Comparison of ENCODE assay signal across 17 cellular contexts in the genomic region with DNA sequence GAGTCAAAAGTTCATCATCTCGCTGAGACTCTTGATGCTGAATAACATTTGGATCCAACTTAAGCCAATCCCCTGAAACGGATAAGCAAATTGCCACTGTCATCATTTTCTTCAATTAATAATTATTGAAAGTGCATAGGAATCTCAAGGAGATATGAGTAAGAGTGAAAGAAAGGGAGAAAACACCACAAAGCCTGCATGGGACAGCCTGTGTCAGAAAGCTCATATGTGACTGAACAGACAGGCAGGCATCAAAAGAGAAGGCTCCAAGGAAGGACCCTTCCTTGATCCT. TPM values are rescaled to one million over a fixed set of nuclear protein-coding genes. Genes with fewer than 3 reads are reported as not detected.
DNase-seq lines count a peak whose midpoint lies in the region; ATAC-seq and TF ChIP-seq lines count a peak whose summit lies in the region.
"Had no signal": no experiment of that assay in that cellular context is flagged by ENCODE, and none has a peak within 500 bp of the region (broad histone marks: within the 10 kb centered on the region; RNA-seq: fewer than 3 reads in every experiment).

No MANE protein-coding gene starts in this region.

- no peak overlapping the region for H2BK20ac ChIP-seq in IMR-90 (ENCODE audit: low read depth, low read length)

- H3K4me1 Mint-ChIP-seq in central memory CD8-positive, alpha-beta T cell: peaks cover 88% of the 10 kb centered on the region
- peaks cover 78% of the 10 kb centered on the region for H3K4me1 Mint-ChIP-seq in stimulated activated effector memory CD8-positive, alpha-beta T cell treated with anti-CD3 and anti-CD28 coated beads, Interleukin-12 subunit alpha, Interleukin-12 subunit beta, amount 100 ng/mL, for 72 hours

- intact Hi-C loops in IMR-90 (cut with micrococcal nuclease): no loop called here

- H3K9me3 ChIP-seq in IMR-90 (ENCODE audit: control insufficient read depth, insufficient read depth, low read length) (no peaks in the 10 kb centered on the region), mucosa of rectum (ENCODE audit: control insufficient read depth in 2 of 2, low read length in 2 of 2) (no peaks in the 10 kb centered on the region)
- H3K9me3 ChIP-seq: heart right ventricle had no signal

- H3K79me1 ChIP-seq in IMR-90 (ENCODE audit: low read depth in 1 of 2, low read length in 2 of 2): peaks cover 35 to 79% of the 10 kb centered on the region in 2 experiments

- no peaks in the 10 kb centered on the region for H3K9me3 Mint-ChIP-seq in central memory CD8-positive, alpha-beta T cell
- H3K9me3 Mint-ChIP-seq in stimulated activated effector memory CD8-positive, alpha-beta T cell treated with anti-CD3 and anti-CD28 coated beads, Interleukin-12 subunit alpha, Interleukin-12 subunit beta, amount 100 ng/mL, for 72 hours: no peaks in the 10 kb centered on the region
- H3K9me3 Mint-ChIP-seq: stimulated activated naive CD8-positive, alpha-beta T cell treated with anti-CD3 and anti-CD28 coated beads, Interleukin-15, Interleukin-2, amounts not matched to agents 100 ng/mL and 50 ng/mL, for 24 hours had no signal

- no peak overlapping the region for H4K91ac ChIP-seq in IMR-90 (ENCODE audit: insufficient read depth, low read depth, low read length)

- H4K5ac ChIP-seq in IMR-90 (ENCODE audit: low read depth, low read length): no peak overlapping the region

- H3K27me3 ChIP-seq in IMR-90 (ENCODE audit: control insufficient read depth, insufficient read depth, low read length) (no peaks in the 10 kb centered on the region), mucosa of rectum (ENCODE audit: control insufficient read depth in 2 of 2, insufficient read depth in 2 of 2, low read length in 2 of 2) (no peaks in the 10 kb centered on the region)
- H3K27me3 ChIP-seq: heart right ventricle had no signal

- POLR2A ChIA-PET in IMR-90 (lab: Charles Lee; ENCODE audit: unreplicated experiment): interaction anchor here (0.6 kb wide), 1 partner anchor 14 kb away, joined by 3 read pairs; no protein-coding TSS in a partner anchor

- TF ChIP-seq POLR2A in IMR-90 (IDR thresholded peaks at IDR 0.05; ENCODE audit: low read depth, low read length): no peak

- H3K36me3 ChIP-seq in IMR-90 (ENCODE audit: control insufficient read depth, insufficient read depth, low read length): peaks cover 16% of the 10 kb centered on the region
- H3K36me3 ChIP-seq in mucosa of rectum (ENCODE audit: control insufficient read depth in 2 of 2, insufficient read depth in 2 of 2, low read length in 2 of 2): peaks cover 5 to 10% of the 10 kb centered on the region in 2 donors

- no peak overlapping the region for H2AK9ac ChIP-seq in IMR-90 (replicated peaks; ENCODE audit: low read depth, low read length, poor library complexity)

- no peak for TF ChIP-seq CTCF in IMR-90 (conservative IDR thresholded peaks at IDR 0.05; ENCODE audit: low read depth, low read length)

- peak overlapping the region; percentile 73 for H2AK5ac ChIP-seq in IMR-90 (ENCODE audit: low read depth, low read length)

- 0 out of 4 replicates have a peak overlapping the region, but pooled peaks of 1 of the 2 experiments have one; percentile 4 for H4K8ac ChIP-seq in IMR-90 (ENCODE audit: low read depth in 2 of 2, low read length in 2 of 2)

- H3K4ac ChIP-seq in IMR-90 (ENCODE audit: low read depth, low read length): 0 out of 2 replicates have a peak overlapping the region, but pooled peaks have one; percentile 6

- H3K14ac ChIP-seq in IMR-90 (replicated peaks; ENCODE audit: low read depth, low read length): no peak overlapping the region

- 0 out of 2 replicates have a peak overlapping the region, but pooled peaks have one; percentile 1 for H2BK120ac ChIP-seq in IMR-90 (ENCODE audit: low read depth, low read length)

- no CpG with 5 or more reads among the region's 2 CpGs for WGBS in IMR-90 (ENCODE audit: extremely low coverage in 2 of 2, insufficient read length in 1 of 2), 2 experiments

- peaks cover 27% of the 10 kb centered on the region for H3K9me1 ChIP-seq in IMR-90 (ENCODE audit: insufficient read depth, low read length)

- H3K9ac ChIP-seq in IMR-90 (ENCODE audit: low read depth, low read length) (no peak overlapping the region), mucosa of rectum (ENCODE audit: low read depth in 1 of 2, low read length in 2 of 2) (no peak overlapping the region)

- H3K4me3 ChIP-seq in IMR-90 (ENCODE audit: insufficient read depth, low read depth, low read length) (no peak overlapping the region), mucosa of rectum (ENCODE audit: low read length in 2 of 2) (no peak overlapping the region)

- TF ChIP-seq RAD21 in IMR-90 (IDR thresholded peaks at IDR 0.05; ENCODE audit: low read length): no peak

- CTCF ChIA-PET in IMR-90 (lab: Yijun Ruan, JAX): interaction anchor here (0.5 kb wide), 1 partner anchor 423 kb away, joined by 3 read pairs; no protein-coding TSS in a partner anchor

- dilution Hi-C loops in IMR-90 (cut with HindIII; ENCODE audit: low sequenced_read_pairs, unreplicated experiment): no loop called here

- H3K4me3 Mint-ChIP-seq in central memory CD8-positive, alpha-beta T cell: peak overlapping the region; percentile 31
- H3K4me3 Mint-ChIP-seq in stimulated activated effector memory CD8-positive, alpha-beta T cell treated with anti-CD3 and anti-CD28 coated beads, Interleukin-12 subunit alpha, Interleukin-12 subunit beta, amount 100 ng/mL, for 72 hours: peak overlapping the region; percentile 48
- H3K4me3 Mint-ChIP-seq: stimulated activated naive CD8-positive, alpha-beta T cell treated with anti-CD3 and anti-CD28 coated beads, Interleukin-15, Interleukin-2, amounts not matched to agents 100 ng/mL and 50 ng/mL, for 24 hours had no signal

- BruUV-seq in IMR-90 (replicated peaks; lab: Mats Ljungman, UMichigan): no TSS peak

- no peak for DNase-seq in IMR-90
- no peak for DNase-seq in central memory CD8-positive, alpha-beta T cell (ENCODE audit: low spot score in 2 of 2)
- no peak for DNase-seq in stimulated activated effector memory CD8-positive, alpha-beta T cell treated with anti-CD3 and anti-CD28 coated beads, Interleukin-12 subunit alpha, Interleukin-12 subunit beta, amount 100 ng/mL, for 72 hours (ENCODE audit: low spot score in 2 of 2)
- DNase-seq in NCI-H1092 treated with DMSO at 0.1 percent for 48 hours (lab: John Stamatoyannopoulos, UW): no peak
- no peak for DNase-seq in NCI-H526 treated with DMSO at 0.1 percent for 48 hours (lab: John Stamatoyannopoulos, UW)
- DNase-seq: activated CD8-positive, alpha-beta memory T cell treated with anti-CD3 and anti-CD28 coated beads for 24 hours; anterior cingulate cortex; GF-D8; heart right ventricle; islet precursor cell; NCI-H2171; nucleus accumbens; stimulated activated CD4-positive, alpha-beta T cell treated with anti-CD3 and anti-CD28 coated beads, Interleukin-15, amount 100 ng/mL, for 24 hours had no signal

- H3K27me3 Mint-ChIP-seq in central memory CD8-positive, alpha-beta T cell: no peaks in the 10 kb centered on the region
- H3K27me3 Mint-ChIP-seq: stimulated activated naive CD8-positive, alpha-beta T cell treated with anti-CD3 and anti-CD28 coated beads, Interleukin-15, Interleukin-2, amounts not matched to agents 100 ng/mL and 50 ng/mL, for 24 hours had no signal

- ATAC-seq in IMR-90 (ENCODE audit: low read depth): no peak
- no peak for ATAC-seq in central memory CD8-positive, alpha-beta T cell (replicated peaks; ENCODE audit: extremely low read depth, poor library complexity, severe bottlenecking)
- no peak for ATAC-seq in stimulated activated effector memory CD8-positive, alpha-beta T cell treated with anti-CD3 and anti-CD28 coated beads, Interleukin-12 subunit alpha, Interleukin-12 subunit beta, amount 100 ng/mL, for 72 hours
- ATAC-seq in HG03469 (IDR thresholded peaks at IDR 0.05; ENCODE audit: unreplicated experiment): no peak

- H3K36me3 Mint-ChIP-seq in central memory CD8-positive, alpha-beta T cell (ENCODE audit: insufficient read depth): peaks cover 35% of the 10 kb centered on the region
- H3K36me3 Mint-ChIP-seq in stimulated activated effector memory CD8-positive, alpha-beta T cell treated with anti-CD3 and anti-CD28 coated beads, Interleukin-12 subunit alpha, Interleukin-12 subunit beta, amount 100 ng/mL, for 72 hours: peaks cover 77% of the 10 kb centered on the region

- H3K4me2 ChIP-seq in IMR-90 (ENCODE audit: low read depth, low read length): no peak overlapping the region

- H3K18ac ChIP-seq in IMR-90 (ENCODE audit: low read depth, low read length): no peak overlapping the region

- no peak overlapping the region for H3K56ac ChIP-seq in IMR-90 (ENCODE audit: extremely low read depth, insufficient read depth, low read length)

- H2BK15ac ChIP-seq in IMR-90 (ENCODE audit: low read depth, low read length): no peak overlapping the region

- H3K23ac ChIP-seq in IMR-90 (ENCODE audit: low read depth, low read length): no peak overlapping the region

- H3K4me1 ChIP-seq in IMR-90 (ENCODE audit: control insufficient read depth, insufficient read depth, low read length): peaks cover 20% of the 10 kb centered on the region
- H3K4me1 ChIP-seq in mucosa of rectum (ENCODE audit: control insufficient read depth in 2 of 2, insufficient read depth in 2 of 2, low read length in 2 of 2): peaks cover 23 to 35% of the 10 kb centered on the region in 2 donors

- no peak overlapping the region for H2BK5ac ChIP-seq in IMR-90 (ENCODE audit: low read depth, low read length, poor library complexity, severe bottlenecking)

- H4K20me1 ChIP-seq in IMR-90 (ENCODE audit: insufficient read depth, low read length): peaks cover 40% of the 10 kb centered on the region

- no peak overlapping the region for H2AFZ ChIP-seq in IMR-90 (replicated peaks; ENCODE audit: low read length, poor library complexity)

- H3K27ac ChIP-seq in IMR-90 (ENCODE audit: insufficient read depth, low read length): no peak overlapping the region
- peak overlapping the region; percentile 46 to 64 for H3K27ac ChIP-seq in mucosa of rectum (ENCODE audit: low read depth in 2 of 2, low read length in 2 of 2)
- H3K27ac ChIP-seq: RWPE1 had no signal

- H3K27ac Mint-ChIP-seq in central memory CD8-positive, alpha-beta T cell (ENCODE audit: low read depth): peak overlapping the region; percentile 47
- peak overlapping the region; percentile 12 for H3K27ac Mint-ChIP-seq in stimulated activated effector memory CD8-positive, alpha-beta T cell treated with anti-CD3 and anti-CD28 coated beads, Interleukin-12 subunit alpha, Interleukin-12 subunit beta, amount 100 ng/mL, for 72 hours

- in situ Hi-C loops in IMR-90 (cut with MboI; ENCODE audit: low sequenced_read_pairs): no loop called here

TF ChIP-seq in IMR-90, 13 proteins besides CTCF, POLR2A, EP300 and RAD21:
- TF ChIP-seq NFE2L2 (IDR thresholded peaks at IDR 0.05; ENCODE audit: low read depth, low read length): no peak
- peak; percentile 84 for TF ChIP-seq MAFK (IDR thresholded peaks at IDR 0.05; ENCODE audit: low read depth, low read length)
- TF ChIP-seq SMC3 (IDR thresholded peaks at IDR 0.05; ENCODE audit: low read depth, low read length): no peak

RNA-seq across cellular contexts. Expression of gene ATXN1, which starts 13.3 kb away (rescaled TPM):
- 11.1 and 13.9 TPM in 2 replicates for total RNA-seq in IMR-90 (2012; rRNA removed)
- 7.3 and 9.7 TPM in 2 replicates for polyA plus RNA-seq in IMR-90 (2012; rRNA removed)
- polyA plus RNA-seq in IMR-90 (2012; cell fraction: cytosol; rRNA removed): 3.4 and 8.9 TPM in 2 replicates
- 20.5 and 29.3 TPM in 2 replicates for polyA plus RNA-seq in IMR-90 (2012; cell fraction: nucleus; rRNA removed; ENCODE audit: low replicate concordance)
